4 cellular contexts compared by ENCODE assay signal in genomic region chr1:113993766-113994165, GRCh38. TPM values are rescaled to one million over a fixed set of nuclear protein-coding genes. Genes with fewer than 3 reads are reported as not detected.
"Had no signal": no experiment of that assay in that cellular context is flagged by ENCODE, and none has a peak within 500 bp of the region (broad histone marks: within the 10 kb centered on the region; RNA-seq: fewer than 3 reads in every experiment).

No MANE protein-coding gene starts in this region.

- DNase-seq: IMR-90 had no signal

- H3K27ac ChIP-seq: HL-60 had no signal

- H3K27ac Mint-ChIP-seq: IgD-negative memory B cell had no signal

- H3K4me1 Mint-ChIP-seq: IgD-negative memory B cell had no signal

- H3K4me3 ChIP-seq: K562 had no signal

RNA-seq across cellular contexts. Expression of gene OLFML3, which starts 14.5 kb away (rescaled TPM):
- polyA plus RNA-seq: IgD-negative memory B cell, K562 had no signal
